In the genomic region with DNA sequence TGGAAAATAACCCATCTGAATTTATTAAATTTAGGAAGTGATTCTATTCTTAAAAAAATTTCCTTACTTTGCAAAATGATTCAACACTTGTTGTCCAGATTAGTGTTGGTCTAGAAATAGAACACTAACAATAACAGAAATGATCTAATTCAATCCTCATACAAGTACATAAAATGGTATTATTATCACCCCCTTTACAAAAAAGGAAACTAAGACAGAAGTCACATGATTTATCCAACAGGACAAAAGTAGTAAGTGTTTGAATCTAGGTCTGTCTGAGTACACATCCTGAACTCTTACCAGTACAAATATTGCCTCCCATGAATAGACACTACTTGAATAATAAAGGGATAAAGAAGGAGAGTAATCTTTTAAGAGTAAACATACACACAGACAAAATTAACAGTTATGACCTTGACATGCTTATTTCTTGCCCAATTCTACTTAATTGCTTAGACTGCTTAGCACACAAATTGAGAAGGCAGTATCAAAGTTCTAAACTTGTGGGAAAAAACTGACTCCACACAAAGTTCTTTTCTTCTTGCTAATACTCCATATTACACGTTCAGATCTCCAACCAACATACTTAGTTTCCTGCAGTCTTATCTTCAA, we compare ENCODE assay signal across 1 cellular context.
TF ChIP-seq lines count a peak whose summit lies in the region.

No MANE protein-coding gene starts in this region.

TF ChIP-seq in HepG2, 621 proteins besides CTCF, POLR2A, EP300 and RAD21 (continued from another document and continues in another):
- TF ChIP-seq FOXP1 (IDR thresholded peaks at IDR 0.05) (no peak), FOXP1 (CRISPR knock-in tag; IDR thresholded peaks at IDR 0.05) (peak; percentile 62; the same call in 1 of the 2 replicates), ZC3H13 (CRISPR knock-in tag; IDR thresholded peaks at IDR 0.05) (no peak), ZNF17 (CRISPR knock-in tag; IDR thresholded peaks at IDR 0.05) (no peak), TAF15 (IDR thresholded peaks at IDR 0.05; ENCODE audit: low read depth, low read length, poor library complexity, severe bottlenecking) (no peak), AHR (CRISPR knock-in tag; IDR thresholded peaks at IDR 0.05) (no peak), ZNF121 (CRISPR knock-in tag; IDR thresholded peaks at IDR 0.05) (no peak), TOPORS (CRISPR knock-in tag; IDR thresholded peaks at IDR 0.05) (0 out of 2 replicates have a peak, but pooled peaks have one; percentile 36), ZNF615 (CRISPR knock-in tag; IDR thresholded peaks at IDR 0.05; ENCODE audit: borderline replicate concordance) (no peak), ZKSCAN1 (IDR thresholded peaks at IDR 0.05; ENCODE audit: low read length) (no peak), ZSCAN31 (CRISPR knock-in tag; IDR thresholded peaks at IDR 0.05; ENCODE audit: low read depth) (no peak), ZNF772 (CRISPR knock-in tag; IDR thresholded peaks at IDR 0.05) (no peak), TMF1 (CRISPR knock-in tag; IDR thresholded peaks at IDR 0.05; ENCODE audit: low read depth) (no peak), ATF7-NPFF (CRISPR knock-in tag; IDR thresholded peaks at IDR 0.05; ENCODE audit: low read depth) (no peak), SKI (IDR thresholded peaks at IDR 0.05; ENCODE audit: partially characterized antibody) (peak; percentile 22), GATAD2A (CRISPR knock-in tag; IDR thresholded peaks at IDR 0.05) (no peak), RFXAP (CRISPR knock-in tag; IDR thresholded peaks at IDR 0.05; ENCODE audit: borderline replicate concordance) (no peak), MEIS1 (CRISPR knock-in tag; IDR thresholded peaks at IDR 0.05; ENCODE audit: borderline replicate concordance) (no peak), MAFK (conservative IDR thresholded peaks at IDR 0.05 in 1 of 2, IDR thresholded peaks at IDR 0.05 in 1 of 2; ENCODE audit: low read length in 2 of 2) (no peak), GATA4 (IDR thresholded peaks at IDR 0.05; ENCODE audit: borderline replicate concordance, low read depth) (no peak), TEAD3 (CRISPR knock-in tag; optimal IDR thresholded peaks at IDR 0.05; ENCODE audit: borderline replicate concordance) (no peak), ZNF337 (CRISPR knock-in tag; IDR thresholded peaks at IDR 0.05; ENCODE audit: borderline replicate concordance, low read depth) (no peak), ZNF33B (CRISPR knock-in tag; IDR thresholded peaks at IDR 0.05) (no peak), ZNF124 (CRISPR knock-in tag; IDR thresholded peaks at IDR 0.05) (no peak), ZNF776 (CRISPR knock-in tag; IDR thresholded peaks at IDR 0.05) (no peak)
- TF ChIP-seq, protein P1, sequence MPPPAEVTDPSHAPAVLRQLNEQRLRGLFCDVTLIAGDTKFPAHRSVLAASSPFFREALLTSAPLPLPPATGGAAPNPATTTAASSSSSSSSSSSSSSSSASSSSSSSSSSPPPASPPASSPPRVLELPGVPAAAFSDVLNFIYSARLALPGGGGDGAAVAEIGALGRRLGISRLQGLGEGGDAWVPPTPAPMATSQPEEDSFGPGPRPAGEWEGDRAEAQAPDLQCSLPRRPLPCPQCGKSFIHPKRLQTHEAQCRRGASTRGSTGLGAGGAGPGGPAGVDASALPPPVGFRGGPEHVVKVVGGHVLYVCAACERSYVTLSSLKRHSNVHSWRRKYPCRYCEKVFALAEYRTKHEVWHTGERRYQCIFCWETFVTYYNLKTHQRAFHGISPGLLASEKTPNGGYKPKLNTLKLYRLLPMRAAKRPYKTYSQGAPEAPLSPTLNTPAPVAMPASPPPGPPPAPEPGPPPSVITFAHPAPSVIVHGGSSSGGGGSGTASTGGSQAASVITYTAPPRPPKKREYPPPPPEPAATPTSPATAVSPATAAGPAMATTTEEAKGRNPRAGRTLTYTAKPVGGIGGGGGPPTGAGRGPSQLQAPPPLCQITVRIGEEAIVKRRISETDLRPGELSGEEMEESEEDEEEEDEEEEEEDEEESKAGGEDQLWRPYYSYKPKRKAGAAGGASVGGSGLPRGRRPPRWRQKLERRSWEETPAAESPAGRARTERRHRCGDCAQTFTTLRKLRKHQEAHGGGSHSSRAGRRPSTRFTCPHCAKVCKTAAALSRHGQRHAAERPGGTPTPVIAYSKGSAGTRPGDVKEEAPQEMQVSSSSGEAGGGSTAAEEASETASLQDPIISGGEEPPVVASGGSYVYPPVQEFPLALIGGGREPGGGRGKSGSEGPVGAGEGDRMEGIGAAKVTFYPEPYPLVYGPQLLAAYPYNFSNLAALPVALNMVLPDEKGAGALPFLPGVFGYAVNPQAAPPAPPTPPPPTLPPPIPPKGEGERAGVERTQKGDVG (CRISPR knock-in tag; IDR thresholded peaks at IDR 0.05; ENCODE audit: borderline replicate concordance): no peak
- TF ChIP-seq, protein P2, sequence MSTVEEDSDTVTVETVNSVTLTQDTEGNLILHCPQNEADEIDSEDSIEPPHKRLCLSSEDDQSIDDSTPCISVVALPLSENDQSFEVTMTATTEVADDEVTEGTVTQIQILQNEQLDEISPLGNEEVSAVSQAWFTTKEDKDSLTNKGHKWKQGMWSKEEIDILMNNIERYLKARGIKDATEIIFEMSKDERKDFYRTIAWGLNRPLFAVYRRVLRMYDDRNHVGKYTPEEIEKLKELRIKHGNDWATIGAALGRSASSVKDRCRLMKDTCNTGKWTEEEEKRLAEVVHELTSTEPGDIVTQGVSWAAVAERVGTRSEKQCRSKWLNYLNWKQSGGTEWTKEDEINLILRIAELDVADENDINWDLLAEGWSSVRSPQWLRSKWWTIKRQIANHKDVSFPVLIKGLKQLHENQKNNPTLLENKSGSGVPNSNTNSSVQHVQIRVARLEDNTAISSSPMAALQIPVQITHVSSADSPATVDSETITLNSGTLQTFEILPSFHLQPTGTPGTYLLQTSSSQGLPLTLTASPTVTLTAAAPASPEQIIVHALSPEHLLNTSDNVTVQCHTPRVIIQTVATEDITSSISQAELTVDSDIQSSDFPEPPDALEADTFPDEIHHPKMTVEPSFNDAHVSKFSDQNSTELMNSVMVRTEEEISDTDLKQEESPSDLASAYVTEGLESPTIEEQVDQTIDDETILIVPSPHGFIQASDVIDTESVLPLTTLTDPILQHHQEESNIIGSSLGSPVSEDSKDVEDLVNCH (CRISPR knock-in tag; IDR thresholded peaks at IDR 0.05): no peak
- TF ChIP-seq, protein P3, sequence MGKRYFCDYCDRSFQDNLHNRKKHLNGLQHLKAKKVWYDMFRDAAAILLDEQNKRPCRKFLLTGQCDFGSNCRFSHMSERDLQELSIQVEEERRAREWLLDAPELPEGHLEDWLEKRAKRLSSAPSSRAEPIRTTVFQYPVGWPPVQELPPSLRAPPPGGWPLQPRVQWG (CRISPR knock-in tag; IDR thresholded peaks at IDR 0.05; ENCODE audit: borderline replicate concordance, low read depth): no peak
- TF ChIP-seq, protein P4, sequence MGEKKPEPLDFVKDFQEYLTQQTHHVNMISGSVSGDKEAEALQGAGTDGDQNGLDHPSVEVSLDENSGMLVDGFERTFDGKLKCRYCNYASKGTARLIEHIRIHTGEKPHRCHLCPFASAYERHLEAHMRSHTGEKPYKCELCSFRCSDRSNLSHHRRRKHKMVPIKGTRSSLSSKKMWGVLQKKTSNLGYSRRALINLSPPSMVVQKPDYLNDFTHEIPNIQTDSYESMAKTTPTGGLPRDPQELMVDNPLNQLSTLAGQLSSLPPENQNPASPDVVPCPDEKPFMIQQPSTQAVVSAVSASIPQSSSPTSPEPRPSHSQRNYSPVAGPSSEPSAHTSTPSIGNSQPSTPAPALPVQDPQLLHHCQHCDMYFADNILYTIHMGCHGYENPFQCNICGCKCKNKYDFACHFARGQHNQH (CRISPR knock-in tag; IDR thresholded peaks at IDR 0.05): no peak
- TF ChIP-seq, protein P5, sequence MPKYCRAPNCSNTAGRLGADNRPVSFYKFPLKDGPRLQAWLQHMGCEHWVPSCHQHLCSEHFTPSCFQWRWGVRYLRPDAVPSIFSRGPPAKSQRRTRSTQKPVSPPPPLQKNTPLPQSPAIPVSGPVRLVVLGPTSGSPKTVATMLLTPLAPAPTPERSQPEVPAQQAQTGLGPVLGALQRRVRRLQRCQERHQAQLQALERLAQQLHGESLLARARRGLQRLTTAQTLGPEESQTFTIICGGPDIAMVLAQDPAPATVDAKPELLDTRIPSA (CRISPR knock-in tag; IDR thresholded peaks at IDR 0.05; ENCODE audit: borderline replicate concordance): no peak
- TF ChIP-seq, protein P6, sequence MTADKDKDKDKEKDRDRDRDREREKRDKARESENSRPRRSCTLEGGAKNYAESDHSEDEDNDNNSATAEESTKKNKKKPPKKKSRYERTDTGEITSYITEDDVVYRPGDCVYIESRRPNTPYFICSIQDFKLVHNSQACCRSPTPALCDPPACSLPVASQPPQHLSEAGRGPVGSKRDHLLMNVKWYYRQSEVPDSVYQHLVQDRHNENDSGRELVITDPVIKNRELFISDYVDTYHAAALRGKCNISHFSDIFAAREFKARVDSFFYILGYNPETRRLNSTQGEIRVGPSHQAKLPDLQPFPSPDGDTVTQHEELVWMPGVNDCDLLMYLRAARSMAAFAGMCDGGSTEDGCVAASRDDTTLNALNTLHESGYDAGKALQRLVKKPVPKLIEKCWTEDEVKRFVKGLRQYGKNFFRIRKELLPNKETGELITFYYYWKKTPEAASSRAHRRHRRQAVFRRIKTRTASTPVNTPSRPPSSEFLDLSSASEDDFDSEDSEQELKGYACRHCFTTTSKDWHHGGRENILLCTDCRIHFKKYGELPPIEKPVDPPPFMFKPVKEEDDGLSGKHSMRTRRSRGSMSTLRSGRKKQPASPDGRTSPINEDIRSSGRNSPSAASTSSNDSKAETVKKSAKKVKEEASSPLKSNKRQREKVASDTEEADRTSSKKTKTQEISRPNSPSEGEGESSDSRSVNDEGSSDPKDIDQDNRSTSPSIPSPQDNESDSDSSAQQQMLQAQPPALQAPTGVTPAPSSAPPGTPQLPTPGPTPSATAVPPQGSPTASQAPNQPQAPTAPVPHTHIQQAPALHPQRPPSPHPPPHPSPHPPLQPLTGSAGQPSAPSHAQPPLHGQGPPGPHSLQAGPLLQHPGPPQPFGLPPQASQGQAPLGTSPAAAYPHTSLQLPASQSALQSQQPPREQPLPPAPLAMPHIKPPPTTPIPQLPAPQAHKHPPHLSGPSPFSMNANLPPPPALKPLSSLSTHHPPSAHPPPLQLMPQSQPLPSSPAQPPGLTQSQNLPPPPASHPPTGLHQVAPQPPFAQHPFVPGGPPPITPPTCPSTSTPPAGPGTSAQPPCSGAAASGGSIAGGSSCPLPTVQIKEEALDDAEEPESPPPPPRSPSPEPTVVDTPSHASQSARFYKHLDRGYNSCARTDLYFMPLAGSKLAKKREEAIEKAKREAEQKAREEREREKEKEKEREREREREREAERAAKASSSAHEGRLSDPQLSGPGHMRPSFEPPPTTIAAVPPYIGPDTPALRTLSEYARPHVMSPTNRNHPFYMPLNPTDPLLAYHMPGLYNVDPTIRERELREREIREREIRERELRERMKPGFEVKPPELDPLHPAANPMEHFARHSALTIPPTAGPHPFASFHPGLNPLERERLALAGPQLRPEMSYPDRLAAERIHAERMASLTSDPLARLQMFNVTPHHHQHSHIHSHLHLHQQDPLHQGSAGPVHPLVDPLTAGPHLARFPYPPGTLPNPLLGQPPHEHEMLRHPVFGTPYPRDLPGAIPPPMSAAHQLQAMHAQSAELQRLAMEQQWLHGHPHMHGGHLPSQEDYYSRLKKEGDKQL (CRISPR knock-in tag; IDR thresholded peaks at IDR 0.05; ENCODE audit: low read depth): 0 out of 2 replicates have a peak, but pooled peaks have one; percentile 41
- TF ChIP-seq, protein P7, sequence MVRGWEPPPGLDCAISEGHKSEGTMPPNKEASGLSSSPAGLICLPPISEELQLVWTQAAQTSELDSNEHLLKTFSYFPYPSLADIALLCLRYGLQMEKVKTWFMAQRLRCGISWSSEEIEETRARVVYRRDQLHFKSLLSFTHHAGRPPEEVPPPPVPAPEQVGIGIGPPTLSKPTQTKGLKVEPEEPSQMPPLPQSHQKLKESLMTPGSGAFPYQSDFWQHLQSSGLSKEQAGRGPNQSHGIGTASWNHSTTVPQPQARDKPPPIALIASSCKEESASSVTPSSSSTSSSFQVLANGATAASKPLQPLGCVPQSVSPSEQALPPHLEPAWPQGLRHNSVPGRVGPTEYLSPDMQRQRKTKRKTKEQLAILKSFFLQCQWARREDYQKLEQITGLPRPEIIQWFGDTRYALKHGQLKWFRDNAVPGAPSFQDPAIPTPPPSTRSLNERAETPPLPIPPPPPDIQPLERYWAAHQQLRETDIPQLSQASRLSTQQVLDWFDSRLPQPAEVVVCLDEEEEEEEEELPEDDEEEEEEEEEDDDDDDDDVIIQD (CRISPR knock-in tag; IDR thresholded peaks at IDR 0.05; ENCODE audit: low read depth): no peak
- TF ChIP-seq, protein P8, sequence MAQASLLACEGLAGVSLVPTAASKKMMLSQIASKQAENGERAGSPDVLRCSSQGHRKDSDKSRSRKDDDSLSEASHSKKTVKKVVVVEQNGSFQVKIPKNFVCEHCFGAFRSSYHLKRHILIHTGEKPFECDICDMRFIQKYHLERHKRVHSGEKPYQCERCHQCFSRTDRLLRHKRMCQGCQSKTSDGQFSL (CRISPR knock-in tag; IDR thresholded peaks at IDR 0.05): no peak
- TF ChIP-seq, protein P9, sequence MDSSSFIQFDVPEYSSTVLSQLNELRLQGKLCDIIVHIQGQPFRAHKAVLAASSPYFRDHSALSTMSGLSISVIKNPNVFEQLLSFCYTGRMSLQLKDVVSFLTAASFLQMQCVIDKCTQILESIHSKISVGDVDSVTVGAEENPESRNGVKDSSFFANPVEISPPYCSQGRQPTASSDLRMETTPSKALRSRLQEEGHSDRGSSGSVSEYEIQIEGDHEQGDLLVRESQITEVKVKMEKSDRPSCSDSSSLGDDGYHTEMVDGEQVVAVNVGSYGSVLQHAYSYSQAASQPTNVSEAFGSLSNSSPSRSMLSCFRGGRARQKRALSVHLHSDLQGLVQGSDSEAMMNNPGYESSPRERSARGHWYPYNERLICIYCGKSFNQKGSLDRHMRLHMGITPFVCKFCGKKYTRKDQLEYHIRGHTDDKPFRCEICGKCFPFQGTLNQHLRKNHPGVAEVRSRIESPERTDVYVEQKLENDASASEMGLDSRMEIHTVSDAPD (CRISPR knock-in tag; IDR thresholded peaks at IDR 0.05): no peak
- TF ChIP-seq, protein P10, sequence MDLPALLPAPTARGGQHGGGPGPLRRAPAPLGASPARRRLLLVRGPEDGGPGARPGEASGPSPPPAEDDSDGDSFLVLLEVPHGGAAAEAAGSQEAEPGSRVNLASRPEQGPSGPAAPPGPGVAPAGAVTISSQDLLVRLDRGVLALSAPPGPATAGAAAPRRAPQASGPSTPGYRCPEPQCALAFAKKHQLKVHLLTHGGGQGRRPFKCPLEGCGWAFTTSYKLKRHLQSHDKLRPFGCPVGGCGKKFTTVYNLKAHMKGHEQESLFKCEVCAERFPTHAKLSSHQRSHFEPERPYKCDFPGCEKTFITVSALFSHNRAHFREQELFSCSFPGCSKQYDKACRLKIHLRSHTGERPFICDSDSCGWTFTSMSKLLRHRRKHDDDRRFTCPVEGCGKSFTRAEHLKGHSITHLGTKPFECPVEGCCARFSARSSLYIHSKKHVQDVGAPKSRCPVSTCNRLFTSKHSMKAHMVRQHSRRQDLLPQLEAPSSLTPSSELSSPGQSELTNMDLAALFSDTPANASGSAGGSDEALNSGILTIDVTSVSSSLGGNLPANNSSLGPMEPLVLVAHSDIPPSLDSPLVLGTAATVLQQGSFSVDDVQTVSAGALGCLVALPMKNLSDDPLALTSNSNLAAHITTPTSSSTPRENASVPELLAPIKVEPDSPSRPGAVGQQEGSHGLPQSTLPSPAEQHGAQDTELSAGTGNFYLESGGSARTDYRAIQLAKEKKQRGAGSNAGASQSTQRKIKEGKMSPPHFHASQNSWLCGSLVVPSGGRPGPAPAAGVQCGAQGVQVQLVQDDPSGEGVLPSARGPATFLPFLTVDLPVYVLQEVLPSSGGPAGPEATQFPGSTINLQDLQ (CRISPR knock-in tag; IDR thresholded peaks at IDR 0.05): no peak
